Comparison of ENCODE assay signal across 20 cellular contexts in genomic region chr14:69900603-69901002, GRCh38. TPM values are rescaled to one million over a fixed set of nuclear protein-coding genes. Genes with fewer than 3 reads are reported as not detected.
"Had no signal": no experiment of that assay in that cellular context is flagged by ENCODE, and none has a peak within 500 bp of the region (broad histone marks: within the 10 kb centered on the region; RNA-seq: fewer than 3 reads in every experiment).

No MANE protein-coding gene starts in this region.

- H3K4me3 ChIP-seq: esophagus muscularis mucosa, gastrocnemius medialis, mucosa of descending colon, sigmoid colon, skin epidermis, stomach, thoracic aorta, uterus had no signal

- H3K36me3 ChIP-seq: esophagus muscularis mucosa, gastrocnemius medialis, sigmoid colon, stomach, thoracic aorta, uterus had no signal

- H3K36me3 Mint-ChIP-seq: type B pancreatic cell had no signal

- DNase-seq: effector memory CD4-positive, alpha-beta T cell; gastrocnemius medialis; left colon; mucosa of descending colon; natural killer cell; posterior cingulate gyrus; sigmoid colon; stimulated activated CD4-positive, alpha-beta T cell treated with anti-CD3 and anti-CD28 coated beads, Interleukin-2, amount 100 ng/mL, for 24 hours; stimulated activated CD4-positive, alpha-beta T cell treated with anti-CD3 and anti-CD28 coated beads, Interleukin-4, amount 100 ng/mL, for 4 hours; stimulated activated naive B cell treated with anti-CD40 and anti-IgM and Interleukin-4, amounts not matched to agents 10 μg/mL and 1 μg/mL and 100 μg/mL, for 72 hours; stomach; substantia nigra; uterus had no signal

- H3K27ac Mint-ChIP-seq: natural killer cell; stimulated activated naive B cell treated with anti-CD40 and anti-IgM and Interleukin-4, amounts not matched to agents 10 μg/mL and 1 μg/mL and 100 μg/mL, for 72 hours; type B pancreatic cell had no signal

- FAIRE-seq: endometrium had no signal

- ATAC-seq: gastrocnemius medialis; left colon; mucosa of descending colon; natural killer cell; stimulated activated naive B cell treated with anti-CD40 and anti-IgM and Interleukin-4, amounts not matched to agents 10 μg/mL and 1 μg/mL and 100 μg/mL, for 72 hours had no signal

- H3K4me1 Mint-ChIP-seq: natural killer cell; stimulated activated naive B cell treated with anti-CD40 and anti-IgM and Interleukin-4, amounts not matched to agents 10 μg/mL and 1 μg/mL and 100 μg/mL, for 72 hours had no signal

- H3K9me3 ChIP-seq: gastrocnemius medialis, uterus had no signal

- H3K27ac ChIP-seq: esophagus muscularis mucosa, gastrocnemius medialis, sigmoid colon, skin epidermis, stomach, thoracic aorta, uterus had no signal

- H3K4me3 Mint-ChIP-seq: natural killer cell; neural crest cell; stimulated activated naive B cell treated with anti-CD40 and anti-IgM and Interleukin-4, amounts not matched to agents 10 μg/mL and 1 μg/mL and 100 μg/mL, for 72 hours; type B pancreatic cell had no signal

- H3K4me1 ChIP-seq: esophagus muscularis mucosa, gastrocnemius medialis, sigmoid colon, stomach, uterus had no signal

- H3K27me3 ChIP-seq: esophagus muscularis mucosa, gastrocnemius medialis, sigmoid colon, stomach, uterus had no signal

- H3K27me3 Mint-ChIP-seq: type B pancreatic cell had no signal

RNA-seq across cellular contexts. Expression of gene SMOC1, which starts 21.4 kb away (rescaled TPM):
- total RNA-seq: fibroblast of villous mesenchyme, natural killer cell had no signal
